8 cellular contexts compared by ENCODE assay signal in the genomic region with DNA sequence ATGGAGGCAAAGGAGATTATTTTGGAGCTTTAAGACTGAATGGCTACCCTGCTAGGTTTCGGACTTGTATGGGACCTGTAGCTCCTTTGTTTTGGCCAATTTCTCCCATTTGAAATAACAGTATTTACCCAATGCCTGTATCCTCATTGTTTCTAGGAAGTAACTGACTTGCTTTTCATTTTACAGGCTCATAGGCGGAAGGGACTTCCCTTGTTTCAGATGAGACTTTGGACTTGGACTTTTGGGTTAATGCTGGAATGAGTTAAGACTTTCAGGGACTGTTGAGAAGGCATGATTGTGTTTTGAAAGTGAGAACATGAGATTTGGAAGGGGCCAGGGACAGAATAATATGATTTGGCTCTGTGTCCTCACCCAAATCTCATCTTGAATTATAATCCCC.
"Had no signal": no experiment of that assay in that cellular context is flagged by ENCODE, and none has a peak within 500 bp of the region (broad histone marks: within the 10 kb centered on the region; RNA-seq: fewer than 3 reads in every experiment).

No MANE protein-coding gene starts in this region.

- ATAC-seq: GM12878 had no signal

- DNase-seq: GDM1, GF-D8 had no signal

- H3K4me3 ChIP-seq: GM12878 had no signal

- FAIRE-seq: G401.6, GM12878, GM12891, GM12892, GM18507, GM19239 had no signal
